Comparison of ENCODE assay signal across 20 cellular contexts in genomic region chr5:125870271-125870670, GRCh38.
DNase-seq lines count a peak whose midpoint lies in the region; ATAC-seq and TF ChIP-seq lines count a peak whose summit lies in the region.
"Had no signal": no experiment of that assay in that cellular context is flagged by ENCODE, and none has a peak within 500 bp of the region (broad histone marks: within the 10 kb centered on the region; RNA-seq: fewer than 3 reads in every experiment).

No MANE protein-coding gene starts in this region.

- H3K9me3 Mint-ChIP-seq in brain = peaks cover 3 to 10% (median 6%) of the 10 kb centered on the region in 5 experiments

- peaks cover 25% of the 10 kb centered on the region for H3K4me1 Mint-ChIP-seq in brain
- H3K4me1 Mint-ChIP-seq: activated CD4-positive, alpha-beta T cell treated with anti-CD3 and anti-CD28 coated beads, Interleukin-2, amount 10 ng/mL, durations not matched to agents 7 days and 5 days had no signal

- DNase-seq in EH (ENCODE audit: low read depth) = peak; percentile 6
- DNase-seq in NCI-H1417 treated with DMSO at 0.1 percent for 48 hours (lab: John Stamatoyannopoulos, UW) = peak; percentile 0
- peak; percentile 10 for DNase-seq in myocyte (ENCODE audit: low read depth)
- no peak for DNase-seq in sciatic nerve (ENCODE audit: low spot score)
- DNase-seq: activated CD4-positive, alpha-beta T cell treated with anti-CD3 and anti-CD28 coated beads, Interleukin-2, amount 10 ng/mL, durations not matched to agents 7 days and 5 days; activated T-cell treated with anti-CD3 and anti-CD28 coated beads, Interleukin-2, amount 50 U/mL, for 1 hour; DND-41; dorsolateral prefrontal cortex; left ventricle myocardium inferior; NCI-H1436 treated with DMSO at 0.1 percent for 48 hours; NCI-H446 treated with DMSO at 0.1 percent for 48 hours; occipital lobe; right cardiac atrium; stimulated activated CD4-positive, alpha-beta T cell treated with anti-CD3 and anti-CD28 coated beads, Interleukin-1b, Interleukin-23, amount 100 ng/mL, for 48 hours; substantia nigra had no signal

- H3K36me3 Mint-ChIP-seq in brain = no peaks in the 10 kb centered on the region
- H3K36me3 Mint-ChIP-seq: activated naive CD4-positive, alpha-beta T cell treated with anti-CD3 and anti-CD28 coated beads, Interleukin-2, amount 50 U/mL, for 72 hours had no signal

- H3K27me3 Mint-ChIP-seq in brain = no peaks in the 10 kb centered on the region
- H3K27me3 Mint-ChIP-seq: activated CD4-positive, alpha-beta T cell treated with anti-CD3 and anti-CD28 coated beads, Interleukin-2, amount 10 ng/mL, durations not matched to agents 7 days and 5 days had no signal

- ATAC-seq in HG03521 (IDR thresholded peaks at IDR 0.05; ENCODE audit: unreplicated experiment) (no peak), HG02763 (IDR thresholded peaks at IDR 0.05; ENCODE audit: unreplicated experiment) (no peak), sciatic nerve (no peak)
- ATAC-seq: activated naive CD4-positive, alpha-beta T cell treated with anti-CD3 and anti-CD28 coated beads, Interleukin-2, amount 50 U/mL, for 72 hours; esophagus mucosa; right cardiac atrium had no signal

- intact Hi-C loops in sciatic nerve (cut with DNase I) = no loop called here

- peak overlapping the region in 1 of 5 experiments; percentile 22 for H3K4me3 Mint-ChIP-seq in brain
- H3K4me3 Mint-ChIP-seq: activated CD4-positive, alpha-beta T cell treated with anti-CD3 and anti-CD28 coated beads, Interleukin-2, amount 10 ng/mL, durations not matched to agents 7 days and 5 days had no signal

- peak overlapping the region in 4 of 5 experiments; percentile 1 to 70 (median 23) for H3K27ac Mint-ChIP-seq in brain
- H3K27ac Mint-ChIP-seq: activated CD4-positive, alpha-beta T cell treated with anti-CD3 and anti-CD28 coated beads, Interleukin-2, amount 10 ng/mL, durations not matched to agents 7 days and 5 days; activated naive CD4-positive, alpha-beta T cell treated with anti-CD3 and anti-CD28 coated beads, Interleukin-2, amount 50 U/mL, for 72 hours had no signal

- no peak for TF ChIP-seq CTCF in brain (conservative IDR thresholded peaks at IDR 0.05)
